In genomic region chr6:46290916-46291633, GRCh38 we compare ENCODE assay signal across 26 cellular contexts.
DNase-seq lines count a peak whose midpoint lies in the region; ATAC-seq, FAIRE-seq and TF ChIP-seq lines count a peak whose summit lies in the region.
"Had no signal": no experiment of that assay in that cellular context is flagged by ENCODE, and none has a peak within 500 bp of the region (broad histone marks: within the 10 kb centered on the region; RNA-seq: fewer than 3 reads in every experiment).

No MANE protein-coding gene starts in this region.

- H4K8ac ChIP-seq in trophoblast cell (ENCODE audit: low read depth, low read length), result no peak overlapping the region

- peaks cover 14% of the 10 kb centered on the region for H3K9me3 ChIP-seq in BLaER1
- H3K9me3 ChIP-seq in GM12878 (replicated peaks; ENCODE audit: control insufficient read depth, insufficient read depth, low read length), result no peaks in the 10 kb centered on the region
- no peaks in the 10 kb centered on the region for H3K9me3 ChIP-seq in trophoblast cell (ENCODE audit: insufficient read depth, low read depth, low read length)
- H3K9me3 ChIP-seq: tibial nerve had no signal

- H3K4me3 ChIP-seq in BLaER1 (no peak overlapping the region), GM12878 (no peak overlapping the region), trophoblast cell (ENCODE audit: low read depth, low read length) (no peak overlapping the region)
- H3K4me3 ChIP-seq: coronary artery, tibial nerve had no signal

- H3K4me1 ChIP-seq in BLaER1, result peaks cover 47% of the 10 kb centered on the region
- H3K4me1 ChIP-seq in GM12878 (ENCODE audit: control insufficient read depth, insufficient read depth, low read length), result peaks cover 20% of the 10 kb centered on the region
- H3K4me1 ChIP-seq in trophoblast cell (ENCODE audit: control insufficient read depth in 1 of 2, insufficient read depth in 2 of 2, low read length in 2 of 2), result no peaks in the 10 kb centered on the region
- H3K4me1 ChIP-seq: tibial nerve had no signal

- peak overlapping the region in 1 of 3 experiments; percentile 5 for H3K4me3 Mint-ChIP-seq in nephron
- H3K4me3 Mint-ChIP-seq: activated CD8-positive, alpha-beta T cell treated with anti-CD3 and anti-CD28 coated beads, Interleukin-2, amount 10 ng/mL, durations not matched to agents 7 days and 5 days; activated naive CD8-positive, alpha-beta T cell; effector memory CD8-positive, alpha-beta T cell; naive B cell; T-helper 17 cell had no signal

- no peaks in the 10 kb centered on the region for H3K79me1 ChIP-seq in trophoblast cell (ENCODE audit: low read length)

- H3K4me1 Mint-ChIP-seq in nephron, result peaks cover 64% of the 10 kb centered on the region
- H3K4me1 Mint-ChIP-seq: T-helper 17 cell had no signal

- CTCF ChIA-PET in GM12878 (lab: Yijun Ruan, JAX), result interaction anchor here (0.6 to 1.7 kb wide), 3 partner anchors 9 to 201 kb away, joined by 3 to 4 read pairs (median 4); no protein-coding TSS in a partner anchor

- H2BK5ac ChIP-seq in trophoblast cell (ENCODE audit: low read depth, low read length, poor library complexity), result no peak overlapping the region

- in situ Hi-C loops in GM12878 (cut with MboI), result no loop called here

- H4K20me1 ChIP-seq in BLaER1 (no peaks in the 10 kb centered on the region), GM12878 (ENCODE audit: control insufficient read depth, insufficient read depth) (no peaks in the 10 kb centered on the region)

- BruUV-seq in GM12878 (replicated peaks; lab: Mats Ljungman, UMichigan), result no TSS peak

- no peak for TF ChIP-seq RAD21 in GM12878 (IDR thresholded peaks at IDR 0.05; ENCODE audit: insufficient read depth, low read depth, low read length)

- H3K36me3 ChIP-seq in BLaER1 (no peaks in the 10 kb centered on the region), GM12878 (ENCODE audit: control insufficient read depth in 2 of 2, insufficient read depth in 2 of 2, low read length in 1 of 2) (no peaks in the 10 kb centered on the region), trophoblast cell (ENCODE audit: control insufficient read depth in 1 of 2, insufficient read depth in 2 of 2, low read length in 2 of 2) (no peaks in the 10 kb centered on the region)
- H3K36me3 ChIP-seq: tibial nerve had no signal

- H4K12ac ChIP-seq in trophoblast cell (ENCODE audit: low read depth, low read length), result no peak overlapping the region

- no peak for FAIRE-seq in GM12878 (lab: Jason Lieb, UNC)
- FAIRE-seq: H54, small intestine had no signal

- no peak overlapping the region for H3K27ac ChIP-seq in BLaER1
- H3K27ac ChIP-seq in GM12878 (ENCODE audit: control insufficient read depth, insufficient read depth), result no peak overlapping the region
- H3K27ac ChIP-seq in trophoblast cell (ENCODE audit: low read depth, low read length), result no peak overlapping the region
- H3K27ac ChIP-seq: coronary artery, tibial nerve had no signal

- WGBS in GM12878 (ENCODE audit: insufficient coverage, insufficient replicate concordance, low lambda C conversion rate, missing lambda C conversion rate), result 23% methylated on average over 4 of the region's 4 CpGs
- WGBS in trophoblast cell (ENCODE audit: extremely low coverage, insufficient coverage, insufficient read length), result no CpG with 5 or more reads among the region's 4 CpGs

- no peaks in the 10 kb centered on the region for H3K36me3 Mint-ChIP-seq in nephron (ENCODE audit: low read depth)
- H3K36me3 Mint-ChIP-seq: activated naive CD8-positive, alpha-beta T cell had no signal

- H2AK5ac ChIP-seq in trophoblast cell (ENCODE audit: low read length), result no peak overlapping the region

- intact Hi-C loops in GM12878 (cut with micrococcal nuclease; ENCODE audit: unreplicated experiment), result no loop called here

- H2BK120ac ChIP-seq in trophoblast cell (ENCODE audit: insufficient read depth, low read length, poor library complexity), result no peak overlapping the region

- POLR2A ChIA-PET in GM12878 (lab: Charles Lee), result interaction anchor here (0.7 kb wide), 1 partner anchor 913 kb away, joined by 3 read pairs; the partner anchor contains the start of gene SUPT3H

- SMC1A ChIA-PET in GM12878 (lab: Charles Lee; ENCODE audit: uncharacterized antibody, unreplicated experiment), result interaction anchor here (0.7 kb wide), 1 partner anchor 222 kb away, joined by 3 read pairs; no protein-coding TSS in a partner anchor

- H3K9me3 Mint-ChIP-seq in nephron, result no peaks in the 10 kb centered on the region
- H3K9me3 Mint-ChIP-seq: effector memory CD8-positive, alpha-beta T cell had no signal

- H3K9ac ChIP-seq in BLaER1 (no peak overlapping the region), GM12878 (ENCODE audit: control insufficient read depth, insufficient read depth, low read length) (no peak overlapping the region), trophoblast cell (ENCODE audit: low read length) (no peak overlapping the region)

- TF ChIP-seq CTCF in GM12878 (IDR thresholded peaks at IDR 0.05 in 2 of 3, conservative IDR thresholded peaks at IDR 0.05 in 1 of 3; ENCODE audit: control insufficient read depth in 2 of 3, extremely low read depth in 1 of 3, insufficient read depth in 1 of 3, low read depth in 3 of 3, low read length in 3 of 3) (no peak), nephron (IDR thresholded peaks at IDR 0.05; ENCODE audit: unreplicated experiment in 3 of 3) (no peak)

- H3K4me2 ChIP-seq in BLaER1 (peak overlapping the region; percentile 41), GM12878 (ENCODE audit: control insufficient read depth, insufficient read depth) (no peak overlapping the region), trophoblast cell (ENCODE audit: low read length) (no peak overlapping the region)

- H2AFZ ChIP-seq in GM12878 (ENCODE audit: control insufficient read depth, low read depth, low read length), result no peak overlapping the region
- H2AFZ ChIP-seq in trophoblast cell (ENCODE audit: insufficient read depth, low read length, poor library complexity), result no peak overlapping the region

- no peak for TF ChIP-seq EP300 in GM12878 (IDR thresholded peaks at IDR 0.05; ENCODE audit: borderline replicate concordance in 1 of 2, control insufficient read depth in 1 of 2, low read depth in 2 of 2, low read length in 2 of 2)

- H3K27me3 ChIP-seq in BLaER1, result no peaks in the 10 kb centered on the region
- no peaks in the 10 kb centered on the region for H3K27me3 ChIP-seq in GM12878 (replicated peaks in 1 of 2; ENCODE audit: control insufficient read depth in 2 of 2, insufficient read depth in 2 of 2, low read length in 1 of 2)
- no peaks in the 10 kb centered on the region for H3K27me3 ChIP-seq in trophoblast cell (ENCODE audit: insufficient read depth, low read length)
- H3K27me3 ChIP-seq: tibial nerve had no signal

- peak overlapping the region; percentile 33 to 92 (median 76) for H3K27ac Mint-ChIP-seq in nephron
- H3K27ac Mint-ChIP-seq: activated CD8-positive, alpha-beta T cell treated with anti-CD3 and anti-CD28 coated beads, Interleukin-2, amount 10 ng/mL, durations not matched to agents 7 days and 5 days; activated naive CD8-positive, alpha-beta T cell; effector memory CD8-positive, alpha-beta T cell; T-helper 17 cell had no signal

- H3K79me2 ChIP-seq in GM12878 (ENCODE audit: control insufficient read depth, insufficient read depth, low read length), result no peaks in the 10 kb centered on the region
- no peaks in the 10 kb centered on the region for H3K79me2 ChIP-seq in trophoblast cell (ENCODE audit: control insufficient read depth, insufficient read depth, low read length, poor library complexity)

- H3K18ac ChIP-seq in trophoblast cell (ENCODE audit: low read length), result no peak overlapping the region

- RAD21 ChIA-PET in GM12878 (lab: Charles Lee; ENCODE audit: unreplicated experiment), result no interaction called here

- H3K23ac ChIP-seq in trophoblast cell (ENCODE audit: low read length), result no peak overlapping the region

- H3K4ac ChIP-seq in trophoblast cell (ENCODE audit: low read depth, low read length), result no peak overlapping the region

- ATAC-seq in GM18868 (IDR thresholded peaks at IDR 0.05; ENCODE audit: unreplicated experiment) (peak; percentile 41), GM12878 (no peak), GM18520 (IDR thresholded peaks at IDR 0.05; ENCODE audit: unreplicated experiment) (no peak)
- ATAC-seq: activated CD8-positive, alpha-beta T cell treated with anti-CD3 and anti-CD28 coated beads, Interleukin-2, amount 10 ng/mL, durations not matched to agents 7 days and 5 days; effector memory CD8-positive, alpha-beta T cell; SK-N-SH treated with all-trans-retinoic acid at 6 μM for 48 hours; T-helper 17 cell had no signal

- H2BK12ac ChIP-seq in trophoblast cell (ENCODE audit: low read length), result no peak overlapping the region

- H3K27me3 Mint-ChIP-seq in nephron (ENCODE audit: low read depth), result no peaks in the 10 kb centered on the region
- H3K27me3 Mint-ChIP-seq: effector memory CD8-positive, alpha-beta T cell had no signal

- TF ChIP-seq POLR2A in GM12878 (IDR thresholded peaks at IDR 0.05; ENCODE audit: low read depth, low read length), result no peak

- H3K14ac ChIP-seq in trophoblast cell (ENCODE audit: low read length), result no peak overlapping the region

- DNase-seq in GM12878 (ENCODE audit: low read depth, low spot score) (no peak), hypothalamus (lab: John Stamatoyannopoulos, UW) (no peak), trophoblast cell (no peak), RKO (ENCODE audit: low spot score) (no peak)
- DNase-seq: activated CD8-positive, alpha-beta T cell treated with anti-CD3 and anti-CD28 coated beads, Interleukin-2, amount 10 ng/mL, durations not matched to agents 7 days and 5 days; anterior cingulate cortex; COR-L47; effector memory CD8-positive, alpha-beta T cell; foreskin fibroblast; KG1; naive B cell; NCI-H1436; NCI-H2107; OCI-M1; retina; small intestine; T-helper 17 cell had no signal

- no peak overlapping the region for H4K91ac ChIP-seq in trophoblast cell (ENCODE audit: low read depth, low read length)

TF ChIP-seq in GM12878, 131 proteins besides CTCF, POLR2A, EP300 and RAD21:
- TF ChIP-seq TCF3 (IDR thresholded peaks at IDR 0.05; ENCODE audit: borderline replicate concordance, insufficient read depth, low read depth, low read length) (0 out of 2 replicates have a peak, but pooled peaks have one; percentile 30), HCFC1 (IDR thresholded peaks at IDR 0.05; ENCODE audit: low read length) (no peak)
